In the genomic region with DNA sequence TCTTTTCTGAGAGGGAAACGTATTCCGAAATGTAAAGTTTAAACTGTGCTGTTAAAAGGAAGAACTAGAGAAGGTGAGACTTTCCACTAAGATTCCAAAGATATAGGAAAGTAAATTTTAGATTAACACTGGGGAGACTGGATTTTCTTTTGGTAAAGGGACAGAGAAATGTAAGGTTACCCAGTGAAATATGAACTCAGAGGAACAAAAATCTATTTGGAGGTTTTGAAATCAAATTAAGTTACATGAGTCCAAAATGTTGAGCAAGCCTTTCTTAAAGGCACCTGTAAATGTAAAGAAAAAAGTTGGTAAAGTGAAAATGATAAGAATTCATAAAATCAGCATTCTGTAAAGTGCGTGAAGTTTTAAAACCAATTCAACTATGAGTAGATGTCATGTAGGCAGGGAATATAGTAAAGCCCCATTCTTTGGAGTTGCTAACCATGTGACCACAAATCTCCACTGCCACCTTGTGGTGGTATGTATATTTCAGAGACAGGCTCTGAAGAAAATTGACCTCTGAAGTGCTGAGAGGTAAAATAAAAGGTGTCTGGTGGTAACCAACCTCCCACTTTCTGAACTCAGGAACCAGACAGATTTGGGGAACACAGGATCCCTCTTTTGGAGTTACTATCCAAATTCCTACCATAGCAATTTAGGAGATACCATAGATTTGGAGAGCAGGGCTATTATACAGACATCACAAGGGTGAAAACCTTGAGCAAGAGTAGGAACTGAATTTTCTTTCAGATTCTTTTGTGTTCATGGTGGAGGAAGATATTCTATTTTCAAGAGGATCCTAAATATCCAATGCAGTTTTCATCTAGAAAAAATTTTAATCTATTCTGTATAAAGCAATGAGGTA, we compare ENCODE assay signal across 8 cellular contexts.
DNase-seq lines count a peak whose midpoint lies in the region; ATAC-seq, FAIRE-seq and TF ChIP-seq lines count a peak whose summit lies in the region.

No MANE protein-coding gene starts in this region.

- H3K4me1 ChIP-seq in Caco-2: no peaks in the 10 kb centered on the region
- no peaks in the 10 kb centered on the region for H3K4me1 ChIP-seq in mammary epithelial cell (ENCODE audit: insufficient read depth, low read length)
- H3K4me1 ChIP-seq in aorta (ENCODE audit: control insufficient read depth in 1 of 2, insufficient read depth in 2 of 2, low read length in 2 of 2): no peaks in the 10 kb centered on the region

- H3K27me3 Mint-ChIP-seq in Caco-2 (ENCODE audit: insufficient read depth, unreplicated experiment): peaks cover 3% of the 10 kb centered on the region
- no peaks in the 10 kb centered on the region for H3K27me3 Mint-ChIP-seq in activated CD4-positive, alpha-beta memory T cell treated with anti-CD3 and anti-CD28 coated beads, Interleukin-2, amount 10 ng/mL, durations not matched to agents 7 days and 5 days

- 67% methylated on average over 3 of the region's 3 CpGs for WGBS in mammary epithelial cell (ENCODE audit: low coverage, missing lambda C conversion rate)
- WGBS in aorta, 2 donors: 65% methylated on average over 3 of the region's 3 CpGs

- no TSS peak for BruUV-seq in Caco-2 (replicated peaks; lab: Mats Ljungman, UMichigan)
- no TSS peak for BruUV-seq in mammary epithelial cell (replicated peaks; lab: Mats Ljungman, UMichigan)

- no peaks in the 10 kb centered on the region for H3K4me1 Mint-ChIP-seq in Caco-2 (ENCODE audit: low read depth, unreplicated experiment)
- no peaks in the 10 kb centered on the region for H3K4me1 Mint-ChIP-seq in activated CD4-positive, alpha-beta memory T cell treated with anti-CD3 and anti-CD28 coated beads, Interleukin-2, amount 10 ng/mL, durations not matched to agents 7 days and 5 days

- intact Hi-C loops in Caco-2 (cut with micrococcal nuclease; ENCODE audit: unreplicated experiment): loop anchor here (1.0 kb wide), 4 partner anchors 96 to 576 kb away; no protein-coding TSS in a partner anchor
- intact Hi-C loops in mammary epithelial cell (cut with micrococcal nuclease): loop anchor here (1.0 to 5.0 kb wide), 2 partner anchors 217 to 1392 kb away; no protein-coding TSS in a partner anchor
- intact Hi-C loops in aorta (cut with DNase I): loop anchor here (5.0 kb wide), 1 partner anchor 218 kb away; no protein-coding TSS in a partner anchor

- no peak overlapping the region for H3K4me3 Mint-ChIP-seq in Caco-2 (ENCODE audit: unreplicated experiment)
- H3K4me3 Mint-ChIP-seq in activated CD4-positive, alpha-beta memory T cell treated with anti-CD3 and anti-CD28 coated beads, Interleukin-2, amount 10 ng/mL, durations not matched to agents 7 days and 5 days: no peak overlapping the region

- no peak overlapping the region for H3K9ac ChIP-seq in mammary epithelial cell (ENCODE audit: insufficient read depth, low read length)

- no peaks in the 10 kb centered on the region for H3K79me2 ChIP-seq in mammary epithelial cell (ENCODE audit: insufficient read depth, low read length)

- CTCF ChIA-PET in Caco-2 (lab: Charles Lee): no interaction called here
- CTCF ChIA-PET in mammary epithelial cell (lab: Charles Lee; ENCODE audit: low non-redundant PET): no interaction called here
- CTCF ChIA-PET in activated CD4-positive, alpha-beta memory T cell treated with anti-CD3 and anti-CD28 coated beads, Interleukin-2, amount 10 ng/mL, durations not matched to agents 7 days and 5 days (lab: Charles Lee): no interaction called here

- in situ Hi-C loops in mammary epithelial cell (cut with MboI; ENCODE audit: low sequenced_read_pairs in 2 of 2): loop anchor here (10.0 to 25.0 kb wide), 2 partner anchors 218 to 220 kb away; a partner anchor contains a TSS

- peak; percentile 18 for FAIRE-seq in GM19239 (lab: Jason Lieb, UNC)

- POLR2A ChIA-PET in Caco-2 (lab: Charles Lee): no interaction called here
- POLR2A ChIA-PET in activated CD4-positive, alpha-beta memory T cell treated with anti-CD3 and anti-CD28 coated beads, Interleukin-2, amount 10 ng/mL, durations not matched to agents 7 days and 5 days (lab: Charles Lee): no interaction called here

- H4K20me1 ChIP-seq in mammary epithelial cell (ENCODE audit: insufficient read depth, low read length): no peaks in the 10 kb centered on the region

- H3K9me3 Mint-ChIP-seq in Caco-2 (ENCODE audit: unreplicated experiment): no peaks in the 10 kb centered on the region
- peaks cover 3% of the 10 kb centered on the region for H3K9me3 Mint-ChIP-seq in activated CD4-positive, alpha-beta memory T cell treated with anti-CD3 and anti-CD28 coated beads, Interleukin-2, amount 10 ng/mL, durations not matched to agents 7 days and 5 days

- H3K27me3 ChIP-seq in Caco-2 (replicated peaks; ENCODE audit: control insufficient read depth, insufficient read depth, low read length) (no peaks in the 10 kb centered on the region), mammary epithelial cell (ENCODE audit: insufficient read depth, low read length) (no peaks in the 10 kb centered on the region), aorta (ENCODE audit: control insufficient read depth in 1 of 2, insufficient read depth in 2 of 2, low read length in 1 of 2) (no peaks in the 10 kb centered on the region)

- DNase-seq in Caco-2 (peak; percentile 49 to 69), GM19239 (ENCODE audit: insufficient read length, low spot score) (peak; percentile 6), NCI-H774 (lab: John Stamatoyannopoulos, UW) (peak; percentile 16), mammary epithelial cell (peak; percentile 27), left kidney (ENCODE audit: low read depth, low spot score) (peak; percentile 83), aorta (no peak)
- no peak for DNase-seq in activated CD4-positive, alpha-beta memory T cell treated with anti-CD3 and anti-CD28 coated beads, Interleukin-2, amount 10 ng/mL, durations not matched to agents 7 days and 5 days

- H3K27ac Mint-ChIP-seq in Caco-2 (ENCODE audit: unreplicated experiment): no peak overlapping the region
- H3K27ac Mint-ChIP-seq in activated CD4-positive, alpha-beta memory T cell treated with anti-CD3 and anti-CD28 coated beads, Interleukin-2, amount 10 ng/mL, durations not matched to agents 7 days and 5 days: no peak overlapping the region

- no peaks in the 10 kb centered on the region for H3K36me3 Mint-ChIP-seq in Caco-2 (ENCODE audit: insufficient read depth, unreplicated experiment)
- H3K36me3 Mint-ChIP-seq in activated CD4-positive, alpha-beta memory T cell treated with anti-CD3 and anti-CD28 coated beads, Interleukin-2, amount 10 ng/mL, durations not matched to agents 7 days and 5 days (ENCODE audit: low read depth): no peaks in the 10 kb centered on the region

- ATAC-seq in HG03565 (IDR thresholded peaks at IDR 0.05; ENCODE audit: unreplicated experiment): peak; percentile 90
- peak; percentile 79 for ATAC-seq in aorta (ENCODE audit: low FRiP score)

- H3K27ac ChIP-seq in mammary epithelial cell (ENCODE audit: insufficient read depth, low read depth, low read length): no peak overlapping the region
- no peak overlapping the region for H3K27ac ChIP-seq in aorta (ENCODE audit: low read depth in 1 of 2, low read length in 2 of 2)

- TF ChIP-seq CTCF in Caco-2 (IDR thresholded peaks at IDR 0.05; ENCODE audit: insufficient read depth in 1 of 2, low read depth in 1 of 2, low read length in 1 of 2, severe bottlenecking in 1 of 2, unreplicated experiment in 1 of 2): peak; percentile 53 to 70
- TF ChIP-seq CTCF in mammary epithelial cell (conservative IDR thresholded peaks at IDR 0.05 in 1 of 2, IDR thresholded peaks at IDR 0.05 in 1 of 2; ENCODE audit: extremely low read depth in 1 of 2, insufficient read depth in 1 of 2, low read depth in 1 of 2, low read length in 2 of 2): peak; percentile 52 to 69

- H3K9me3 ChIP-seq in Caco-2 (no peaks in the 10 kb centered on the region), mammary epithelial cell (replicated peaks; ENCODE audit: insufficient read depth, low read length) (no peaks in the 10 kb centered on the region), aorta (ENCODE audit: control insufficient read depth, low read length) (no peaks in the 10 kb centered on the region)

- H3K4me3 ChIP-seq in Caco-2 (ENCODE audit: low read depth, low read length) (no peak overlapping the region), mammary epithelial cell (replicated peaks in 1 of 3; ENCODE audit: insufficient read depth in 1 of 3, low read depth in 2 of 3, low read length in 3 of 3) (no peak overlapping the region), aorta (ENCODE audit: low read length in 2 of 2) (no peak overlapping the region)

- no peaks in the 10 kb centered on the region for H3K36me3 ChIP-seq in Caco-2 (ENCODE audit: control insufficient read depth, insufficient read depth, low read length)
- H3K36me3 ChIP-seq in mammary epithelial cell (ENCODE audit: insufficient read depth, low read length): no peaks in the 10 kb centered on the region
- H3K36me3 ChIP-seq in aorta (ENCODE audit: control insufficient read depth in 1 of 2, insufficient read depth in 2 of 2, low read length in 1 of 2): no peaks in the 10 kb centered on the region

- dilution Hi-C loops in mammary epithelial cell (cut with HindIII; ENCODE audit: low sequenced_read_pairs): no loop called here

- no peak overlapping the region for H3K4me2 ChIP-seq in mammary epithelial cell (ENCODE audit: insufficient read depth, low read depth, low read length)

- no peak overlapping the region for H2AFZ ChIP-seq in mammary epithelial cell (ENCODE audit: low read depth, low read length)

Comparison
In these comparisons a context has a peak if more than half of its experiments do, and no peak if none do; other contexts are left out.
1. DNase-seq: peak in Caco-2 (2 of 2), GM19239 (single experiment), NCI-H774 (single experiment), mammary epithelial cell (single experiment) and left kidney (single experiment); none in aorta (0 of 2) and activated CD4-positive, alpha-beta memory T cell treated with anti-CD3 and anti-CD28 coated beads, Interleukin-2, amount 10 ng/mL, durations not matched to agents 7 days and 5 days (single experiment).